In the genomic region with DNA sequence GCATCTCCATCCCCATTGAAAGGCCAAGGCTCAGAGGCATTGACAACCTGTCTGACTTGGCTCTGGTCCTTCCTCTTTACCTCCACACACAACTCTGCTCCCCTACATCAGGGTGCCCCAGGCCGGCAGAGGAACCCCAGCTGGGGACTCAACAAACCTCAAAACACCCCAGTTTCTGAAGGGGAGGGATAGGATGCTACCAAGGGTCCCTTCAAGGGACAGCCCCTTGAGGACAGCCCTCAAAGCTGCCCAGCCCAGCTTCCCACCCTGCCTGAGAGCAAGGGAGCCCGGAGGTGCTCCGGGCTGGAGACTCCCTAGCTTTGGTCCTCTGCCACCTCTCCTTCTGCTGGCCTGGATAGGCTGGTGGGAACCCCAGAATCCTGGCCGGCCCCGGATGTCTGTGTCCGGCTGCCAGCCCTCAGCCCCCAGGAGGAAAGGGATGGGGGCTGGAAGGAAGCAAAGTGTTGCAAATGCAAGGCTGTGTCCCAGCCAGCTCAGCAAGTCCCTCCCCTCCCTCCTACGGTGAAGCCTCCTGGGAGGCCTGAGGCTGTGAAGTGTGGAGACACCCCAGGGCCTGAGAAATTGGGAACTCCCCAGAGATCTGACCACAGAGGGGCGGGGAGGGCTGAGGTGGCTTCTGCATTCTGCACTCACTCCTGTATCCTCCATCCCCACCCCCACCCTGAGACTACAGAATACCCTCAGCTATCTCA, we compare ENCODE assay signal across 8 cellular contexts. TPM values are rescaled to one million over a fixed set of nuclear protein-coding genes. Genes with fewer than 3 reads are reported as not detected.
DNase-seq lines count a peak whose midpoint lies in the region; FAIRE-seq and TF ChIP-seq lines count a peak whose summit lies in the region.

No MANE protein-coding gene starts in this region.

- H3K27ac Mint-ChIP-seq in nephron = peak overlapping the region; percentile 57 to 74 (median 65)

- CTCF ChIA-PET in RWPE1 (lab: Yijun Ruan, JAX) = interaction anchor here (1.1 kb wide), 1 partner anchor 9 kb away, joined by 4 read pairs; no protein-coding TSS in a partner anchor

- TF ChIP-seq POLR2A in H54 (IDR thresholded peaks at IDR 0.05; ENCODE audit: low read depth, low read length) = no peak
- TF ChIP-seq POLR2A in suprapubic skin (IDR thresholded peaks at IDR 0.05) = no peak

- peak overlapping the region; percentile 100 for H3K27ac ChIP-seq in cingulate gyrus (ENCODE audit: low read depth, low read length)
- H3K27ac ChIP-seq in suprapubic skin = no peak overlapping the region
- no peak overlapping the region for H3K27ac ChIP-seq in RWPE1

- H3K9me3 ChIP-seq in suprapubic skin = no peaks in the 10 kb centered on the region

- H3K36me3 Mint-ChIP-seq in nephron (ENCODE audit: low read depth) = peaks cover 25% of the 10 kb centered on the region

- peaks cover 9% of the 10 kb centered on the region for H3K36me3 ChIP-seq in suprapubic skin

- peak; percentile 88 for FAIRE-seq in H54 (lab: Jason Lieb, UNC)

- WGBS in suprapubic skin = 39% methylated on average over 3 of the region's 8 CpGs

- peaks cover 39% of the 10 kb centered on the region for H3K4me1 Mint-ChIP-seq in nephron

- no peak for TF ChIP-seq EP300 in suprapubic skin (IDR thresholded peaks at IDR 0.05)

- TF ChIP-seq CTCF in AG10803 (conservative IDR thresholded peaks at IDR 0.05; ENCODE audit: low read length) (no peak), nephron (IDR thresholded peaks at IDR 0.05; ENCODE audit: unreplicated experiment in 3 of 3) (no peak), suprapubic skin (IDR thresholded peaks at IDR 0.05) (no peak), RWPE1 (conservative IDR thresholded peaks at IDR 0.05; ENCODE audit: low read depth) (no peak)

- POLR2A ChIA-PET in RWPE1 (lab: Yijun Ruan, JAX; ENCODE audit: low non-redundant PET) = no interaction called here

- peak; percentile 24 for DNase-seq in AG10803 (ENCODE audit: low read depth)
- peak; percentile 79 for DNase-seq in H54 (ENCODE audit: insufficient read length, low spot score)
- peak in 3 of 5 experiments; percentile 39 to 68 (median 66) for DNase-seq in T-helper 2 cell
- no peak for DNase-seq in NCI-H524 treated with DMSO at 0.1 percent for 48 hours (lab: John Stamatoyannopoulos, UW)
- no peak for DNase-seq in suprapubic skin (ENCODE audit: low spot score in 2 of 2)
- no peak for DNase-seq in RWPE1 (ENCODE audit: low spot score)

- H3K4me3 Mint-ChIP-seq in nephron = peak overlapping the region; percentile 78 to 86 (median 85)

- no peaks in the 10 kb centered on the region for H3K9me3 Mint-ChIP-seq in nephron

- H3K4me3 ChIP-seq in AG10803 (ENCODE audit: low read length) = no peak overlapping the region
- H3K4me3 ChIP-seq in suprapubic skin = no peak overlapping the region

- no peaks in the 10 kb centered on the region for H3K27me3 Mint-ChIP-seq in nephron (ENCODE audit: low read depth)

- H3K4me1 ChIP-seq in suprapubic skin = peaks cover 75% of the 10 kb centered on the region

- no peaks in the 10 kb centered on the region for H3K27me3 ChIP-seq in suprapubic skin

RNA-seq across cellular contexts. Expression of gene MARCKSL1, which starts 1.1 kb away (rescaled TPM):
- 10 to 100 TPM; 12.8 to 25.1 (median 19.3) TPM for total RNA-seq in suprapubic skin

RNA-seq across cellular contexts. Expression of gene FAM229A, which starts 25.2 kb away (rescaled TPM):
- total RNA-seq in suprapubic skin = 10 to 100 TPM in 3 of 4 donors, 1 to 10 TPM in 1; 4.4 to 41.8 (median 16.3) TPM

RNA-seq across cellular contexts. Expression of gene TSSK3, which starts 25.2 kb away (rescaled TPM):
- total RNA-seq in suprapubic skin = 1 to 10 TPM in 2 of 4 donors, under 1 TPM in 1, not detected in 1; 0.86 to 2.7 (median 1.3) TPM

RNA-seq across cellular contexts. Expression of gene HDAC1, which starts 45.2 kb away (rescaled TPM):
- total RNA-seq in suprapubic skin = 10 to 100 TPM; 34.4 to 52.9 (median 40.2) TPM

RNA-seq across cellular contexts. Expression of gene BSDC1, which starts 57.1 kb away (rescaled TPM):
- total RNA-seq in suprapubic skin = 100 to 1,000 TPM in 3 of 4 donors, 10 to 100 TPM in 1; 96.0 to 140 (median 120) TPM

Comparison
In these comparisons a context has a peak if more than half of its experiments do, and no peak if none do; other contexts are left out.
1. DNase-seq: peak in AG10803 (single experiment), H54 (single experiment) and T-helper 2 cell (3 of 5); none in NCI-H524 treated with DMSO at 0.1 percent for 48 hours (single experiment), suprapubic skin (0 of 2) and RWPE1 (single experiment).